ENCODE assay signal across 8 cellular contexts in genomic region chr2:152743004-152743403, GRCh38. TPM values are rescaled to one million over a fixed set of nuclear protein-coding genes. Genes with fewer than 3 reads are reported as not detected.
A peak's percentile ranks its signal among the peaks of the same experiment; 100 is the strongest.
DNase-seq lines count a peak whose midpoint lies in the region; ATAC-seq, FAIRE-seq and TF ChIP-seq lines count a peak whose summit lies in the region.

No MANE protein-coding gene starts in this region.

- no peaks in the 10 kb centered on the region for H3K4me1 ChIP-seq in left ventricle myocardium inferior

- peak; percentile 56 for TF ChIP-seq CTCF in left ventricle myocardium inferior (IDR thresholded peaks at IDR 0.05; ENCODE audit: borderline replicate concordance)

- intact Hi-C loops in left ventricle myocardium inferior (cut with micrococcal nuclease), result no loop called here
- intact Hi-C loops in left ventricle myocardium superior (cut with micrococcal nuclease), result no loop called here

- no peaks in the 10 kb centered on the region for H3K27me3 ChIP-seq in left ventricle myocardium inferior (ENCODE audit: low read depth)

- peak; percentile 95 for FAIRE-seq in islet of Langerhans (lab: Jason Lieb, UNC)

- no peak for ATAC-seq in left ventricle myocardium superior
- ATAC-seq in HG03108 (IDR thresholded peaks at IDR 0.05; ENCODE audit: unreplicated experiment), result peak; percentile 60

- H3K4me3 ChIP-seq in left ventricle myocardium inferior, result no peak overlapping the region

- H3K36me3 ChIP-seq in left ventricle myocardium inferior, result peaks cover 10% of the 10 kb centered on the region

- DNase-seq in left ventricle myocardium inferior (no peak), left ventricle myocardium superior (no peak), RPMI8226 (peak; percentile 13), Ammon's horn (ENCODE audit: low spot score) (no peak), dedifferentiated amniotic fluid mesenchymal stem cell (ENCODE audit: extremely low spot score) (no peak), COLO668 (lab: John Stamatoyannopoulos, UW; ENCODE audit: unreplicated experiment) (no peak)

- H3K27ac ChIP-seq in left ventricle myocardium inferior (replicated peaks), result no peak overlapping the region

- H3K9me3 ChIP-seq in left ventricle myocardium inferior (replicated peaks), result no peaks in the 10 kb centered on the region

RNA-seq across cellular contexts. Expression of gene ARL6IP6, which starts 24.6 kb away (rescaled TPM):
- total RNA-seq in left ventricle myocardium inferior, result 5.5 TPM
- total RNA-seq in left ventricle myocardium superior, result 7.6 TPM

RNA-seq across cellular contexts. Expression of gene PRPF40A, which starts 25.7 kb away (rescaled TPM):
- total RNA-seq in left ventricle myocardium inferior (33.8 TPM), left ventricle myocardium superior (33.2 TPM)
